ENCODE assay signal across 18 cellular contexts in genomic region chr9:112144807-112145206, GRCh38. TPM values are rescaled to one million over a fixed set of nuclear protein-coding genes. Genes with fewer than 3 reads are reported as not detected.
DNase-seq lines count a peak whose midpoint lies in the region; ATAC-seq and TF ChIP-seq lines count a peak whose summit lies in the region.
"Had no signal": no experiment of that assay in that cellular context is flagged by ENCODE, and none has a peak within 500 bp of the region (broad histone marks: within the 10 kb centered on the region; RNA-seq: fewer than 3 reads in every experiment).

No MANE protein-coding gene starts in this region.

- CTCF ChIA-PET in SK-N-SH (lab: Yijun Ruan, JAX): no interaction called here

- H3K79me2 ChIP-seq in SK-N-SH (ENCODE audit: insufficient read depth) (no peaks in the 10 kb centered on the region), Loucy (ENCODE audit: insufficient read depth, low read length) (no peaks in the 10 kb centered on the region), trophoblast cell (ENCODE audit: control insufficient read depth, insufficient read depth, low read length, poor library complexity) (peaks cover 2% of the 10 kb centered on the region)

- no peaks in the 10 kb centered on the region for H3K79me1 ChIP-seq in trophoblast cell (ENCODE audit: low read length)

- no peak for ATAC-seq in SK-N-SH treated with all-trans-retinoic acid at 6 μM for 48 hours
- ATAC-seq in GM18907 (IDR thresholded peaks at IDR 0.05; ENCODE audit: unreplicated experiment): no peak
- ATAC-seq in HG02759 (IDR thresholded peaks at IDR 0.05; ENCODE audit: unreplicated experiment): no peak
- ATAC-seq in HG02623 (IDR thresholded peaks at IDR 0.05; ENCODE audit: unreplicated experiment): no peak
- ATAC-seq: GM12878 had no signal

- H4K12ac ChIP-seq in trophoblast cell (ENCODE audit: low read depth, low read length): no peak overlapping the region

- no peak for TF ChIP-seq CTCF in SK-N-SH (IDR thresholded peaks at IDR 0.05)
- TF ChIP-seq CTCF in Loucy (conservative IDR thresholded peaks at IDR 0.05; ENCODE audit: low read length): no peak
- TF ChIP-seq CTCF in epithelial cell of esophagus (IDR thresholded peaks at IDR 0.05; ENCODE audit: insufficient read depth, low read depth, low read length, missing control alignments): no peak

- H3K36me3 ChIP-seq in SK-N-SH (replicated peaks in 1 of 2; ENCODE audit: control insufficient read depth in 1 of 2, insufficient read depth in 2 of 2, low read length in 1 of 2): no peaks in the 10 kb centered on the region
- H3K36me3 ChIP-seq in Loucy (ENCODE audit: insufficient read depth, low read length): peaks cover 7% of the 10 kb centered on the region; the same call in 1 of the 2 replicates
- H3K36me3 ChIP-seq in trophoblast cell (ENCODE audit: control insufficient read depth in 1 of 2, insufficient read depth in 2 of 2, low read length in 2 of 2): peaks cover 7 to 17% of the 10 kb centered on the region in 2 experiments

- H3K4ac ChIP-seq in trophoblast cell (ENCODE audit: low read depth, low read length): no peak overlapping the region

- no peak for DNase-seq in SK-N-SH
- DNase-seq in epithelial cell of esophagus (ENCODE audit: low read depth): peak; percentile 36
- no peak for DNase-seq in trophoblast cell
- DNase-seq: CD4-positive, alpha-beta T cell; DMS153; GF-D8; Kasumi-1; NCI-H1105 treated with DMSO at 0.1 percent for 48 hours; NCI-H1694 treated with DMSO at 0.1 percent for 48 hours; Right ventricle myocardium superior had no signal

- WGBS in SK-N-SH (ENCODE audit: low lambda C conversion rate): 96% methylated on average over 2 of the region's 2 CpGs
- WGBS in trophoblast cell (ENCODE audit: extremely low coverage, insufficient coverage, insufficient read length): no CpG with 5 or more reads among the region's 2 CpGs

- H3K4me3 ChIP-seq in SK-N-SH (ENCODE audit: low read depth in 2 of 2, low read length in 1 of 2) (no peak overlapping the region), Loucy (ENCODE audit: low read length, poor library complexity, severe bottlenecking) (no peak overlapping the region), epithelial cell of esophagus (ENCODE audit: low read length) (no peak overlapping the region), trophoblast cell (ENCODE audit: low read depth, low read length) (no peak overlapping the region)
- H3K4me3 ChIP-seq: GM12878 had no signal

- H3K27ac ChIP-seq in SK-N-SH (ENCODE audit: low read depth in 2 of 2, low read length in 1 of 2) (no peak overlapping the region), trophoblast cell (ENCODE audit: low read depth, low read length) (no peak overlapping the region)
- H3K27ac ChIP-seq: 22Rv1, HL-60 had no signal

- no peak overlapping the region for H4K91ac ChIP-seq in trophoblast cell (ENCODE audit: low read depth, low read length)

- H3K4me2 ChIP-seq in SK-N-SH (no peak overlapping the region), Loucy (ENCODE audit: low read depth, low read length, poor library complexity, severe bottlenecking) (no peak overlapping the region), trophoblast cell (ENCODE audit: low read length) (no peak overlapping the region)

- no peaks in the 10 kb centered on the region for H4K20me1 ChIP-seq in SK-N-SH (ENCODE audit: insufficient read depth)
- H4K20me1 ChIP-seq in Loucy (ENCODE audit: insufficient read depth, low read length, poor library complexity, severe bottlenecking): no peaks in the 10 kb centered on the region

- H3F3A ChIP-seq in SK-N-SH (replicated peaks; ENCODE audit: insufficient read depth): peaks cover 7% of the 10 kb centered on the region
- H3F3A ChIP-seq in Loucy (ENCODE audit: low read depth): no peaks in the 10 kb centered on the region

- 0 out of 2 replicates have a peak overlapping the region, but pooled peaks have one; percentile 29 for H2AFZ ChIP-seq in SK-N-SH (ENCODE audit: low read depth)
- no peak overlapping the region for H2AFZ ChIP-seq in Loucy (ENCODE audit: low read length)
- no peak overlapping the region for H2AFZ ChIP-seq in trophoblast cell (ENCODE audit: insufficient read depth, low read length, poor library complexity)

- no peak overlapping the region for H4K8ac ChIP-seq in trophoblast cell (ENCODE audit: low read depth, low read length)

- H3K9me2 ChIP-seq in SK-N-SH (no peaks in the 10 kb centered on the region), Loucy (replicated peaks; ENCODE audit: low read depth, low read length) (no peaks in the 10 kb centered on the region)

- H2BK12ac ChIP-seq in trophoblast cell (ENCODE audit: low read length): no peak overlapping the region

- H3K18ac ChIP-seq in trophoblast cell (ENCODE audit: low read length): no peak overlapping the region

- peak overlapping the region; percentile 68 for H2BK5ac ChIP-seq in trophoblast cell (ENCODE audit: low read depth, low read length, poor library complexity)

- H3K27me3 ChIP-seq in SK-N-SH (ENCODE audit: insufficient read depth) (no peaks in the 10 kb centered on the region), Loucy (ENCODE audit: insufficient read depth, low read length, poor library complexity, severe bottlenecking) (no peaks in the 10 kb centered on the region), trophoblast cell (ENCODE audit: insufficient read depth, low read length) (no peaks in the 10 kb centered on the region)

- no peak for TF ChIP-seq EP300 in SK-N-SH (IDR thresholded peaks at IDR 0.05; ENCODE audit: borderline replicate concordance in 1 of 2, low read depth in 1 of 2, low read length in 1 of 2)

- H2AK5ac ChIP-seq in trophoblast cell (ENCODE audit: low read length): no peak overlapping the region

- no peak overlapping the region for H3K14ac ChIP-seq in trophoblast cell (ENCODE audit: low read length)

- H2BK120ac ChIP-seq in trophoblast cell (ENCODE audit: insufficient read depth, low read length, poor library complexity): peak overlapping the region; percentile 60

- H3K9me3 ChIP-seq in SK-N-SH (no peaks in the 10 kb centered on the region), Loucy (ENCODE audit: insufficient read depth, low read depth, low read length) (no peaks in the 10 kb centered on the region), trophoblast cell (ENCODE audit: insufficient read depth, low read depth, low read length) (no peaks in the 10 kb centered on the region)

- H3K4me1 ChIP-seq in SK-N-SH (ENCODE audit: control insufficient read depth in 1 of 2, insufficient read depth in 2 of 2, low read depth in 1 of 2, low read length in 1 of 2): no peaks in the 10 kb centered on the region; a peak in 1 of 4 replicates
- H3K4me1 ChIP-seq in Loucy (ENCODE audit: insufficient read depth, low read length, poor library complexity, severe bottlenecking): no peaks in the 10 kb centered on the region
- H3K4me1 ChIP-seq in trophoblast cell (ENCODE audit: control insufficient read depth in 1 of 2, insufficient read depth in 2 of 2, low read length in 2 of 2): peaks cover 0 to 5% of the 10 kb centered on the region in 2 experiments

- H3K9ac ChIP-seq in SK-N-SH: no peak overlapping the region
- peak overlapping the region; percentile 15 for H3K9ac ChIP-seq in Loucy (ENCODE audit: low read depth, low read length, poor library complexity, severe bottlenecking)
- no peak overlapping the region for H3K9ac ChIP-seq in trophoblast cell (ENCODE audit: low read length)

- TF ChIP-seq RAD21 in SK-N-SH (IDR thresholded peaks at IDR 0.05; ENCODE audit: low read length): no peak

- POLR2A ChIA-PET in SK-N-SH (lab: Yijun Ruan, JAX): no interaction called here

- no peak overlapping the region for H3K23ac ChIP-seq in trophoblast cell (ENCODE audit: low read length)

TF ChIP-seq in SK-N-SH, 30 proteins besides CTCF, POLR2A, EP300 and RAD21:
- TF ChIP-seq RXRA (IDR thresholded peaks at IDR 0.05; ENCODE audit: borderline replicate concordance, low read depth) (no peak), GATA2 (CRISPR knock-in tag; IDR thresholded peaks at IDR 0.05) (no peak), SIN3A (IDR thresholded peaks at IDR 0.05; ENCODE audit: borderline replicate concordance, low read depth, low read length) (no peak), JUND (IDR thresholded peaks at IDR 0.05) (no peak), MEF2A (IDR thresholded peaks at IDR 0.05; ENCODE audit: borderline replicate concordance, low read depth) (no peak), FOXM1 (IDR thresholded peaks at IDR 0.05; ENCODE audit: low read depth) (no peak), FOSL2 (IDR thresholded peaks at IDR 0.05; ENCODE audit: borderline replicate concordance, low read depth) (no peak)

TF ChIP-seq in SK-N-SH treated with all-trans-retinoic acid at 6 μM for 48 hours, 23 proteins besides CTCF, POLR2A, EP300 and RAD21 (continues in another document):
- TF ChIP-seq, protein P1, sequence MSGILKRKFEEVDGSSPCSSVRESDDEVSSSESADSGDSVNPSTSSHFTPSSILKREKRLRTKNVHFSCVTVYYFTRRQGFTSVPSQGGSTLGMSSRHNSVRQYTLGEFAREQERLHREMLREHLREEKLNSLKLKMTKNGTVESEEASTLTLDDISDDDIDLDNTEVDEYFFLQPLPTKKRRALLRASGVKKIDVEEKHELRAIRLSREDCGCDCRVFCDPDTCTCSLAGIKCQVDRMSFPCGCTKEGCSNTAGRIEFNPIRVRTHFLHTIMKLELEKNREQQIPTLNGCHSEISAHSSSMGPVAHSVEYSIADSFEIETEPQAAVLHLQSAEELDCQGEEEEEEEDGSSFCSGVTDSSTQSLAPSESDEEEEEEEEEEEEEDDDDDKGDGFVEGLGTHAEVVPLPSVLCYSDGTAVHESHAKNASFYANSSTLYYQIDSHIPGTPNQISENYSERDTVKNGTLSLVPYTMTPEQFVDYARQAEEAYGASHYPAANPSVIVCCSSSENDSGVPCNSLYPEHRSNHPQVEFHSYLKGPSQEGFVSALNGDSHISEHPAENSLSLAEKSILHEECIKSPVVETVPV (CRISPR knock-in tag; IDR thresholded peaks at IDR 0.05): no peak
- no peak for TF ChIP-seq PPARA (CRISPR knock-in tag; IDR thresholded peaks at IDR 0.05; ENCODE audit: borderline replicate concordance)
- TF ChIP-seq CREB5 (CRISPR knock-in tag; IDR thresholded peaks at IDR 0.05; ENCODE audit: low read depth): no peak

RNA-seq across cellular contexts. Expression of gene SUSD1, which starts 30.3 kb away (rescaled TPM):
- polyA plus RNA-seq in SK-N-SH (2012; rRNA removed): 8.2 and 8.8 TPM in 2 replicates
- polyA plus RNA-seq in SK-N-SH (2012; cell fraction: cytosol; rRNA removed): 8.7 and 9.3 TPM in 2 replicates
- polyA plus RNA-seq in SK-N-SH (2012; cell fraction: nucleus; rRNA removed): 3.0 and 6.4 TPM in 2 replicates
- polyA plus RNA-seq in trophoblast cell (2013): 15.6 TPM in 2 replicates
